In genomic region chr2:144078091-144078490, GRCh38 we compare ENCODE assay signal across 12 cellular contexts.
DNase-seq lines count a peak whose midpoint lies in the region; ATAC-seq, FAIRE-seq and TF ChIP-seq lines count a peak whose summit lies in the region.
"Had no signal": no experiment of that assay in that cellular context is flagged by ENCODE, and none has a peak within 500 bp of the region (broad histone marks: within the 10 kb centered on the region; RNA-seq: fewer than 3 reads in every experiment).

No MANE protein-coding gene starts in this region.

- ATAC-seq in HG03460 (IDR thresholded peaks at IDR 0.05; ENCODE audit: unreplicated experiment): no peak

- FAIRE-seq in H54 (lab: Jason Lieb, UNC): peak; percentile 64
- FAIRE-seq: GM12891 had no signal

- no peak overlapping the region for H3K27ac ChIP-seq in neuronal stem cell (replicated peaks; ENCODE audit: low read length)
- H3K27ac ChIP-seq: SJSA1, thyroid gland had no signal

- no peak overlapping the region for H2BK12ac ChIP-seq in neuronal stem cell (ENCODE audit: low read length)

- no peak overlapping the region for H2BK120ac ChIP-seq in neuronal stem cell (ENCODE audit: low read depth, low read length)

- peak overlapping the region; percentile 43 for H2AFZ ChIP-seq in neuronal stem cell (ENCODE audit: low read length)

- no peak overlapping the region for H3K14ac ChIP-seq in neuronal stem cell (ENCODE audit: low read length)

- no peak overlapping the region for H3K4ac ChIP-seq in neuronal stem cell (ENCODE audit: low read length)

- H4K91ac ChIP-seq in neuronal stem cell (ENCODE audit: low read depth, low read length, poor library complexity): no peak overlapping the region

- no peak overlapping the region for H3K23ac ChIP-seq in neuronal stem cell (ENCODE audit: low read depth, low read length, poor library complexity)

- TF ChIP-seq POLR2A in H54 (IDR thresholded peaks at IDR 0.05; ENCODE audit: low read depth, low read length): no peak

- H3K27me3 ChIP-seq in neuronal stem cell (ENCODE audit: control insufficient read depth in 3 of 3, insufficient read depth in 3 of 3, low read depth in 1 of 3, low read length in 3 of 3): no peaks in the 10 kb centered on the region
- H3K27me3 ChIP-seq: SJSA1, thyroid gland had no signal

- no peak overlapping the region for H2BK5ac ChIP-seq in neuronal stem cell (ENCODE audit: low read length)

- no peak overlapping the region for H3K4me3 ChIP-seq in neuronal stem cell (ENCODE audit: low read length in 2 of 2)
- H3K4me3 ChIP-seq: SJSA1, thyroid gland had no signal

- no peaks in the 10 kb centered on the region for H3K36me3 ChIP-seq in neuronal stem cell (replicated peaks in 1 of 2; ENCODE audit: control insufficient read depth in 2 of 2, insufficient read depth in 2 of 2, low read length in 2 of 2)
- H3K36me3 ChIP-seq: SJSA1, thyroid gland had no signal

- no peak overlapping the region for H3K4me2 ChIP-seq in neuronal stem cell (ENCODE audit: insufficient read depth, low read length, poor library complexity, severe bottlenecking)

- H2BK15ac ChIP-seq in neuronal stem cell (ENCODE audit: low read length): no peak overlapping the region

- no peak overlapping the region for H2AK5ac ChIP-seq in neuronal stem cell (ENCODE audit: low read depth, low read length)

- DNase-seq in H54 (ENCODE audit: insufficient read length, low spot score): no peak
- peak; percentile 4 to 70 for DNase-seq in NCI-H524 (lab: John Stamatoyannopoulos, UW)
- DNase-seq in fibroblast of gingiva (ENCODE audit: low read depth): peak; percentile 89
- no peak for DNase-seq in neuronal stem cell (ENCODE audit: low spot score)
- DNase-seq in stimulated activated CD4-positive, alpha-beta T cell treated with anti-CD3 and anti-CD28 coated beads, Interleukin-1b, Interleukin-23, amount 100 ng/mL, for 48 hours: no peak
- no peak for DNase-seq in midbrain (lab: John Stamatoyannopoulos, UW)
- DNase-seq: activated CD4-positive, alpha-beta T cell treated with anti-CD3 and anti-CD28 coated beads, Interleukin-2, amount 50 U/mL, for 4 hours; NCI-H2081; thyroid gland had no signal

- no peak overlapping the region for H3K9ac ChIP-seq in neuronal stem cell (ENCODE audit: low read depth, low read length, poor library complexity)

- H3K79me1 ChIP-seq in neuronal stem cell (ENCODE audit: low read depth, low read length): no peaks in the 10 kb centered on the region

- no peak overlapping the region for H3K18ac ChIP-seq in neuronal stem cell (ENCODE audit: low read length)

- peaks cover 3 to 14% of the 10 kb centered on the region in 2 donors for H3K4me1 ChIP-seq in neuronal stem cell (ENCODE audit: control insufficient read depth in 2 of 2, insufficient read depth in 1 of 2, low read depth in 1 of 2, low read length in 2 of 2)

- no peak overlapping the region for H4K8ac ChIP-seq in neuronal stem cell (ENCODE audit: low read depth, low read length)

- no peaks in the 10 kb centered on the region for H3K9me3 ChIP-seq in neuronal stem cell (replicated peaks in 1 of 2; ENCODE audit: control insufficient read depth in 2 of 2, insufficient read depth in 1 of 2, low read depth in 1 of 2, low read length in 2 of 2)
- H3K9me3 ChIP-seq: SJSA1, thyroid gland had no signal

Comparison
In these comparisons a context has a peak if more than half of its experiments do, and no peak if none do; other contexts are left out.
1. DNase-seq: peak in NCI-H524 (2 of 2) and fibroblast of gingiva (single experiment); none in H54 (single experiment), neuronal stem cell (single experiment), stimulated activated CD4-positive, alpha-beta T cell treated with anti-CD3 and anti-CD28 coated beads, Interleukin-1b, Interleukin-23, amount 100 ng/mL, for 48 hours (single experiment) and midbrain (single experiment).